ENCODE assay signal across 1 cellular context in the genomic region with DNA sequence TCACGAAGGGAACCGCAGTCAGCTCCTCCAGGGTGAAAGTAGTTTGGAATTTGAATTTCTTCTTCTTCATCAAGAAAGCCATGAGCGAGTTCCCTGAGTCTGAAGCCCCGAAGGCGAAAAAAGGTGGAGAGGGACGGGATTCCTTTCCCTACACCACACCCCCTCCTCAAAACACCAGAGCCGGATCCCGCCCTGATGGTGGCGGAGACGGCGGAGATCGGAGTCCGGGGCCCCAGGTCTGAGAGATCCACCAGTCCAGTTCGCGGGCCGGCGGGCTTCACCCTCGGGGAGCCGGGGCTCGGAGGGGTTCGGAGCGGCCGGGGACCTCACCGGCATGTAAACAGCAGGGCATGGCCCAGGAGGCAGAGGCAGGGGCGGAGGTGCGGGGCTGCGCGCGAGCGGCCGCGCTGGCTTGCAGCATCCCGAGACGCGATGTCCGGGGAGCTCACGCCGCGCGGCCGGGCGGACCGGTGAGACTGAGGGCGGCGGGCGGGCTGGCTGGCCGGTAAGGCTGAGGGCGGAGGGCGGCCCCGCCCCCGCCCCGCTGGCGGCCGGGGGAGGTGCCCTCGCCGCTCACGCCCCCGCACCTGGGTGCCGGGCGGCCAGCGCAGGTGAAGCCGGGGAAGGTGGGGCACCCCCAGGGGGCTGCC.
TF ChIP-seq lines count a peak whose summit lies in the region.

No MANE protein-coding gene starts in this region.

TF ChIP-seq in GM12878, 131 proteins besides CTCF, POLR2A, EP300 and RAD21:
- no peak for TF ChIP-seq FOXK2 (IDR thresholded peaks at IDR 0.05)
- TF ChIP-seq KAT2A (conservative IDR thresholded peaks at IDR 0.05; ENCODE audit: control insufficient read depth, low read depth, low read length), result no peak
- TF ChIP-seq, protein P1, sequence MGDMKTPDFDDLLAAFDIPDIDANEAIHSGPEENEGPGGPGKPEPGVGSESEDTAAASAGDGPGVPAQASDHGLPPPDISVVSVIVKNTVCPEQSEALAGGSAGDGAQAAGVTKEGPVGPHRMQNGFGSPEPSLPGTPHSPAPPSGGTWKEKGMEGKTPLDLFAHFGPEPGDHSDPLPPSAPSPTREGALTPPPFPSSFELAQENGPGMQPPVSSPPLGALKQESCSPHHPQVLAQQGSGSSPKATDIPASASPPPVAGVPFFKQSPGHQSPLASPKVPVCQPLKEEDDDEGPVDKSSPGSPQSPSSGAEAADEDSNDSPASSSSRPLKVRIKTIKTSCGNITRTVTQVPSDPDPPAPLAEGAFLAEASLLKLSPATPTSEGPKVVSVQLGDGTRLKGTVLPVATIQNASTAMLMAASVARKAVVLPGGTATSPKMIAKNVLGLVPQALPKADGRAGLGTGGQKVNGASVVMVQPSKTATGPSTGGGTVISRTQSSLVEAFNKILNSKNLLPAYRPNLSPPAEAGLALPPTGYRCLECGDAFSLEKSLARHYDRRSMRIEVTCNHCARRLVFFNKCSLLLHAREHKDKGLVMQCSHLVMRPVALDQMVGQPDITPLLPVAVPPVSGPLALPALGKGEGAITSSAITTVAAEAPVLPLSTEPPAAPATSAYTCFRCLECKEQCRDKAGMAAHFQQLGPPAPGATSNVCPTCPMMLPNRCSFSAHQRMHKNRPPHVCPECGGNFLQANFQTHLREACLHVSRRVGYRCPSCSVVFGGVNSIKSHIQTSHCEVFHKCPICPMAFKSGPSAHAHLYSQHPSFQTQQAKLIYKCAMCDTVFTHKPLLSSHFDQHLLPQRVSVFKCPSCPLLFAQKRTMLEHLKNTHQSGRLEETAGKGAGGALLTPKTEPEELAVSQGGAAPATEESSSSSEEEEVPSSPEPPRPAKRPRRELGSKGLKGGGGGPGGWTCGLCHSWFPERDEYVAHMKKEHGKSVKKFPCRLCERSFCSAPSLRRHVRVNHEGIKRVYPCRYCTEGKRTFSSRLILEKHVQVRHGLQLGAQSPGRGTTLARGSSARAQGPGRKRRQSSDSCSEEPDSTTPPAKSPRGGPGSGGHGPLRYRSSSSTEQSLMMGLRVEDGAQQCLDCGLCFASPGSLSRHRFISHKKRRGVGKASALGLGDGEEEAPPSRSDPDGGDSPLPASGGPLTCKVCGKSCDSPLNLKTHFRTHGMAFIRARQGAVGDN (IDR thresholded peaks at IDR 0.05), result 0 out of 2 replicates have a peak, but pooled peaks have one; percentile 23
- no peak for TF ChIP-seq JUND (IDR thresholded peaks at IDR 0.05; ENCODE audit: low read depth, low read length)
- no peak for TF ChIP-seq SIX5 (IDR thresholded peaks at IDR 0.05; ENCODE audit: low read depth, low read length, severe bottlenecking)
- no peak for TF ChIP-seq KLF5 (IDR thresholded peaks at IDR 0.05; ENCODE audit: partially characterized antibody)
- peak; percentile 47 for TF ChIP-seq BACH1 (IDR thresholded peaks at IDR 0.05; ENCODE audit: borderline replicate concordance)
- no peak for TF ChIP-seq EZH2 (IDR thresholded peaks at IDR 0.05; ENCODE audit: borderline replicate concordance, control insufficient read depth, low read depth, low read length)
- TF ChIP-seq TAF1 (IDR thresholded peaks at IDR 0.05; ENCODE audit: borderline replicate concordance, low read depth, low read length), result peak; percentile 5; the same call in 1 of the 2 replicates
- TF ChIP-seq TCF12 (IDR thresholded peaks at IDR 0.05; ENCODE audit: low read depth, low read length), result 0 out of 2 replicates have a peak, but pooled peaks have one; percentile 4
- TF ChIP-seq PAX8 (IDR thresholded peaks at IDR 0.05), result no peak
- TF ChIP-seq RELA (IDR thresholded peaks at IDR 0.05; ENCODE audit: borderline replicate concordance, partially characterized antibody), result no peak
- peak in 1 of 2 experiments; percentile 98; a peak in 2 of 3 replicates for TF ChIP-seq EGR1 (IDR thresholded peaks at IDR 0.05; ENCODE audit: borderline replicate concordance in 1 of 2, low read depth in 2 of 2, low read length in 2 of 2)
- no peak for TF ChIP-seq IRF4 (IDR thresholded peaks at IDR 0.05; ENCODE audit: low read depth, low read length)
- 0 out of 2 replicates have a peak, but pooled peaks have one; percentile 11 for TF ChIP-seq SIN3A (IDR thresholded peaks at IDR 0.05; ENCODE audit: low read depth, low read length)
